In the genomic region with DNA sequence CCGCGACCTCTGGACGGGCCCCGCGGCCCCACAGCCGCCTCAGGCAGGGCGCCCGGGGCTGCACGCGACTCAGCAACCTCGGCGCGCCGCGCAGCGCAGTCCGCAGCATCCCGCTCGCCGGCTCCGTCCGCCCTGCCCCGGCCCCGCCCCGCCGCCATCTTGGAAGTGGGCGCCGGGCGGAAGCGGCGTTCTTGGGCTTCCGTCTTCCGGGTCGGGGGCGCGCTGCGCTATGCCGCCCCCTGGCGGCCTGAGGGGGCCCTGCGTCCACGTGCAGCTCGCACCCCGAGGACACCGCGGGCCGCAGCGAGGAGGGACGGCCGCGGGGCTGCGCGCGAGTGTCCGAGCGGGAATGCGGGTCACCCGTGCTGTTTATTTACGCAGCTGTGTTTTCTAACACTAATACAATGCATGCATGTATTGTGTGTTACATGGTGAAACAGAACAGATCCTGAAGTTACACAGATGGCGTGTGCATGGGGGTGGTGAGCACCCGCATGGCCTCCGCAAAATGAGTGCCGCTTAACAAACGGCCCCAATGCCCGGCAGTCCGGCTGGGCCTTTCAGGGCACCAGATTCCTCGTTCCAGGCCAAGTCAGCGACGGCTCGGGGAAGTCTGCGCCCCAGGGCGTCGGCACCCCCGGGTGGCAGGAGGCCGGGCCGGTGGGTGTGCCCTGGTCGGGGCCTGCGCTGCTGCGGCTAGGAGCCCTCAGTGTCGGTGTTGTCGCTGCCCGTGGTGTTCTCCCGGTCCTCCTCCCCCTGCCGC, we compare ENCODE assay signal across 8 cellular contexts. TPM values are rescaled to one million over a fixed set of nuclear protein-coding genes. Genes with fewer than 3 reads are reported as not detected.
A peak's percentile ranks its signal among the peaks of the same experiment; 100 is the strongest.
DNase-seq lines count a peak whose midpoint lies in the region; ATAC-seq and TF ChIP-seq lines count a peak whose summit lies in the region.

A gene (minus strand): TSS at position 139 of the 763 bp plus-strand sequence. CDS start 30 bp downstream, at position 109.

- peaks cover 10% of the 10 kb centered on the region for H4K20me1 ChIP-seq in neural progenitor cell (ENCODE audit: low read depth)

- H3K36me3 ChIP-seq in neural progenitor cell (no peaks in the 10 kb centered on the region), stomach smooth muscle (ENCODE audit: control insufficient read depth in 2 of 2, insufficient read depth in 2 of 2, low read length in 2 of 2) (no peaks in the 10 kb centered on the region)

- peaks cover 4% of the 10 kb centered on the region for H3K4me1 Mint-ChIP-seq in neural progenitor cell

- peaks cover 6% of the 10 kb centered on the region for H3K27me3 Mint-ChIP-seq in neural progenitor cell (ENCODE audit: insufficient read depth, low read depth)

- no peaks in the 10 kb centered on the region for H3K4me1 ChIP-seq in neural progenitor cell
- H3K4me1 ChIP-seq in stomach smooth muscle (ENCODE audit: control insufficient read depth, insufficient read depth, low read length): peaks cover 31% of the 10 kb centered on the region

- H3K9ac ChIP-seq in neural progenitor cell: no peak within 1 kb of the TSS
- H3K9ac ChIP-seq in stomach smooth muscle (ENCODE audit: low read length in 2 of 2): peak within 1 kb of the TSS in 1 of 2 donors; percentile 70

- H3K9me3 ChIP-seq in neural progenitor cell (ENCODE audit: low read depth) (no peaks in the 10 kb centered on the region), stomach smooth muscle (ENCODE audit: control insufficient read depth in 2 of 2, low read length in 2 of 2) (no peaks in the 10 kb centered on the region)

- H3K36me3 Mint-ChIP-seq in neural progenitor cell: no peaks in the 10 kb centered on the region

- H3K4me2 ChIP-seq in neural progenitor cell: peak within 1 kb of the TSS; percentile 84

- no peaks in the 10 kb centered on the region for H3F3A ChIP-seq in neural progenitor cell (ENCODE audit: low read depth)

- TF ChIP-seq CTCF in neural progenitor cell (IDR thresholded peaks at IDR 0.05): peak; percentile 91

- DNase-seq in ELF-1 (ENCODE audit: low read depth, low spot score) (peak; percentile 90), KG1 (lab: John Stamatoyannopoulos, UW) (peak; percentile 40), fibroblast of the conjunctiva (ENCODE audit: low read depth) (peak; percentile 73), neural progenitor cell (ENCODE audit: low spot score) (peak; percentile 96)
- peak; percentile 80 for DNase-seq in activated effector memory CD4-positive, alpha-beta T cell treated with Interleukin-2 at 50 U/mL for 16 hours

- peak within 1 kb of the TSS; percentile 97 for H3K4me3 ChIP-seq in neural progenitor cell
- peak within 1 kb of the TSS; percentile 49 to 82 for H3K4me3 ChIP-seq in stomach smooth muscle (ENCODE audit: low read length in 2 of 2)

- H3K27ac Mint-ChIP-seq in neural progenitor cell: no peak within 1 kb of the TSS

- ATAC-seq in GM21737 (IDR thresholded peaks at IDR 0.05; ENCODE audit: unreplicated experiment): peak; percentile 61

- H3K79me2 ChIP-seq in neural progenitor cell (ENCODE audit: low read depth): no peaks in the 10 kb centered on the region

- no peak within 1 kb of the TSS for H2AFZ ChIP-seq in neural progenitor cell (replicated peaks)

- no peaks in the 10 kb centered on the region for H3K27me3 ChIP-seq in neural progenitor cell
- H3K27me3 ChIP-seq in stomach smooth muscle (ENCODE audit: control insufficient read depth in 1 of 2, insufficient read depth in 2 of 2, low read length in 2 of 2): peaks cover 0 to 6% of the 10 kb centered on the region in 2 donors

- no peaks in the 10 kb centered on the region for H3K9me3 Mint-ChIP-seq in neural progenitor cell

- 0 out of 2 replicates have a peak, but pooled peaks have one; percentile 64 for TF ChIP-seq POLR2A in Raji (IDR thresholded peaks at IDR 0.05; ENCODE audit: insufficient read depth, low read depth, low read length)

- H3K27ac ChIP-seq in neural progenitor cell: peak within 1 kb of the TSS; percentile 86
- peak within 1 kb of the TSS; percentile 84 for H3K27ac ChIP-seq in stomach smooth muscle (ENCODE audit: low read length)

- peak within 1 kb of the TSS; percentile 86 for H3K4me3 Mint-ChIP-seq in neural progenitor cell

RNA-seq across cellular contexts. Expression of the gene that starts here (rescaled TPM):
- 3.4 and 15.8 TPM in 2 replicates for total RNA-seq in neural progenitor cell (ENCODE audit: low replicate concordance)

Comparison
In these comparisons a context has a peak if more than half of its experiments do, and no peak if none do; other contexts are left out.
1. Peak in every context shown above with its lines: DNase-seq, ATAC-seq, H3K4me3 ChIP-seq and H3K27ac ChIP-seq.
2. DNase-seq: peak in every context shown above with its lines; median percentile 96 in neural progenitor cell; 90 in ELF-1; 80 in activated effector memory CD4-positive, alpha-beta T cell treated with Interleukin-2 at 50 U/mL for 16 hours; 73 in fibroblast of the conjunctiva; 40 in KG1.